ENCODE assay signal across 25 cellular contexts in genomic region chr1:110465038-110465813, GRCh38. TPM values are rescaled to one million over a fixed set of nuclear protein-coding genes. Genes with fewer than 3 reads are reported as not detected.
DNase-seq lines count a peak whose midpoint lies in the region; ATAC-seq, FAIRE-seq and TF ChIP-seq lines count a peak whose summit lies in the region.
"Had no signal": no experiment of that assay in that cellular context is flagged by ENCODE, and none has a peak within 500 bp of the region (broad histone marks: within the 10 kb centered on the region; RNA-seq: fewer than 3 reads in every experiment).

No MANE protein-coding gene starts in this region.

- H3K4me3 Mint-ChIP-seq in natural killer cell treated with Interleukin-12 subunit alpha and Interleukin-12 subunit beta and Interleukin-15 and Interleukin-18, amount 100 ng/mL, for 72 hours = no peak overlapping the region
- no peak overlapping the region for H3K4me3 Mint-ChIP-seq in natural killer cell
- H3K4me3 Mint-ChIP-seq: stimulated activated naive CD8-positive, alpha-beta T cell treated with anti-CD3 and anti-CD28 coated beads, Interleukin-15, Interleukin-2, amounts not matched to agents 100 ng/mL and 50 ng/mL, for 24 hours; T-helper 1 cell treated with Interleukin-12 subunit alpha and Interleukin-12 subunit beta and Interleukin-4 antibody, amounts not matched to agents 30 μg/mL and 1 μg/mL, for 36 hours had no signal

- TF ChIP-seq CTCF in natural killer cell (IDR thresholded peaks at IDR 0.05) (no peak), WERI-Rb-1 (IDR thresholded peaks at IDR 0.05; ENCODE audit: low read depth, low read length) (0 out of 2 replicates have a peak, but pooled peaks have one; percentile 18), kidney (IDR thresholded peaks at IDR 0.05; ENCODE audit: borderline replicate concordance, extremely low read depth, insufficient read depth) (no peak), D721Med (IDR thresholded peaks at IDR 0.05; ENCODE audit: insufficient read depth, missing control alignments) (no peak), left ventricle myocardium inferior (IDR thresholded peaks at IDR 0.05; ENCODE audit: borderline replicate concordance) (no peak)

- H3K9me3 ChIP-seq in WERI-Rb-1 (ENCODE audit: severe bottlenecking) (no peaks in the 10 kb centered on the region), kidney (ENCODE audit: control insufficient read depth in 1 of 2, low read length in 2 of 2) (no peaks in the 10 kb centered on the region), left ventricle myocardium inferior (replicated peaks) (no peaks in the 10 kb centered on the region)
- H3K9me3 ChIP-seq: HAP-1 had no signal

- no peak overlapping the region for H3K4me3 ChIP-seq in WERI-Rb-1 (ENCODE audit: low read depth, low read length)
- H3K4me3 ChIP-seq in kidney (ENCODE audit: low read length in 2 of 2) = no peak overlapping the region
- no peak overlapping the region for H3K4me3 ChIP-seq in left ventricle myocardium inferior
- H3K4me3 ChIP-seq: GM12878, HAP-1 had no signal

- FAIRE-seq in kidney (lab: Jason Lieb, UNC) (no peak), D721Med (lab: Jason Lieb, UNC) (no peak)
- FAIRE-seq: frontal cortex, GM12878, urothelium cell line had no signal

- H3K27me3 ChIP-seq in WERI-Rb-1 (ENCODE audit: insufficient read depth, low read depth, severe bottlenecking) = no peaks in the 10 kb centered on the region
- H3K27me3 ChIP-seq in left ventricle myocardium inferior (ENCODE audit: low read depth) = no peaks in the 10 kb centered on the region

- H3K4me1 ChIP-seq in kidney (ENCODE audit: control insufficient read depth in 1 of 2, insufficient read depth in 1 of 2, low read depth in 1 of 2, low read length in 2 of 2) = no peaks in the 10 kb centered on the region
- H3K4me1 ChIP-seq in left ventricle myocardium inferior = peaks cover 23% of the 10 kb centered on the region
- H3K4me1 ChIP-seq: HAP-1 had no signal

- H3K9ac ChIP-seq in kidney (ENCODE audit: low read length in 2 of 2) = no peak overlapping the region

- H3K27me3 Mint-ChIP-seq in natural killer cell treated with Interleukin-12 subunit alpha and Interleukin-12 subunit beta and Interleukin-15 and Interleukin-18, amount 100 ng/mL, for 72 hours = peaks cover 0 to 4% of the 10 kb centered on the region in 2 donors
- H3K27me3 Mint-ChIP-seq in natural killer cell (ENCODE audit: low read depth in 2 of 2) = peaks cover 0 to 5% of the 10 kb centered on the region in 2 donors

- H3K36me3 Mint-ChIP-seq in natural killer cell treated with Interleukin-12 subunit alpha and Interleukin-12 subunit beta and Interleukin-15 and Interleukin-18, amount 100 ng/mL, for 72 hours = no peaks in the 10 kb centered on the region
- H3K36me3 Mint-ChIP-seq in natural killer cell = no peaks in the 10 kb centered on the region

- no peaks in the 10 kb centered on the region for H3K36me3 ChIP-seq in WERI-Rb-1
- H3K36me3 ChIP-seq in kidney (ENCODE audit: control insufficient read depth in 1 of 2, insufficient read depth in 2 of 2, low read length in 2 of 2) = no peaks in the 10 kb centered on the region
- no peaks in the 10 kb centered on the region for H3K36me3 ChIP-seq in left ventricle myocardium inferior
- H3K36me3 ChIP-seq: HAP-1 had no signal

- intact Hi-C loops in natural killer cell (cut with micrococcal nuclease) (loop anchor here (10.0 kb wide), 1 partner anchor 380 kb away; no protein-coding TSS in a partner anchor), kidney (cut with DNase I) (no loop called here), left ventricle myocardium inferior (cut with micrococcal nuclease) (loop anchor here (10.0 kb wide), 1 partner anchor 150 kb away; no protein-coding TSS in a partner anchor)

- H3K4me1 Mint-ChIP-seq in natural killer cell treated with Interleukin-12 subunit alpha and Interleukin-12 subunit beta and Interleukin-15 and Interleukin-18, amount 100 ng/mL, for 72 hours (ENCODE audit: low read depth in 2 of 2) = no peaks in the 10 kb centered on the region
- no peaks in the 10 kb centered on the region for H3K4me1 Mint-ChIP-seq in natural killer cell

- H3K27ac ChIP-seq in WERI-Rb-1 = no peak overlapping the region
- no peak overlapping the region for H3K27ac ChIP-seq in kidney (ENCODE audit: low read depth in 2 of 2, low read length in 2 of 2)
- no peak overlapping the region for H3K27ac ChIP-seq in left ventricle myocardium inferior (replicated peaks)

- ATAC-seq in natural killer cell treated with Interleukin-12 subunit alpha and Interleukin-12 subunit beta and Interleukin-15 and Interleukin-18, amount 100 ng/mL, for 72 hours = peak; percentile 24 to 37
- no peak for ATAC-seq in natural killer cell
- ATAC-seq: GM12878 had no signal

- no peak for DNase-seq in natural killer cell treated with Interleukin-12 subunit alpha and Interleukin-12 subunit beta and Interleukin-15 and Interleukin-18, amount 100 ng/mL, for 72 hours (ENCODE audit: low spot score)
- no peak for DNase-seq in natural killer cell
- DNase-seq in WERI-Rb-1 = peak; percentile 47
- DNase-seq in kidney = peak; percentile 43
- no peak for DNase-seq in stimulated activated CD4-positive, alpha-beta T cell treated with anti-CD3 and anti-CD28 coated beads, Interleukin-4, amount 100 ng/mL, for 1 hour
- DNase-seq in NK-92 (lab: John Stamatoyannopoulos, UW; ENCODE audit: unreplicated experiment) = no peak
- no peak for DNase-seq in D721Med (ENCODE audit: insufficient read length, low spot score)
- DNase-seq in left ventricle myocardium inferior = no peak
- DNase-seq: ACHN; activated CD4-positive, CD25-positive, alpha-beta regulatory T cell; activated effector memory CD4-positive, alpha-beta T cell treated with Interleukin-2 at 50 U/mL for 16 hours; amygdala; cerebellar nuclear complex; left ventricle myocardium superior; NCI-H187 treated with DMSO at 0.1 percent for 48 hours; NK-92 treated with Interleukin-12 subunit alpha and Interleukin-12 subunit beta, amount 100 ng/mL, for 24 hours; Right ventricle myocardium superior had no signal

- H3K27ac Mint-ChIP-seq in natural killer cell treated with Interleukin-12 subunit alpha and Interleukin-12 subunit beta and Interleukin-15 and Interleukin-18, amount 100 ng/mL, for 72 hours = no peak overlapping the region
- H3K27ac Mint-ChIP-seq in natural killer cell = no peak overlapping the region
- H3K27ac Mint-ChIP-seq: stimulated activated naive CD8-positive, alpha-beta T cell treated with anti-CD3 and anti-CD28 coated beads, Interleukin-15, Interleukin-2, amounts not matched to agents 100 ng/mL and 50 ng/mL, for 24 hours; T-helper 1 cell treated with Interleukin-12 subunit alpha and Interleukin-12 subunit beta and Interleukin-4 antibody, amounts not matched to agents 30 μg/mL and 1 μg/mL, for 36 hours had no signal

- no peaks in the 10 kb centered on the region for H3K9me3 Mint-ChIP-seq in natural killer cell treated with Interleukin-12 subunit alpha and Interleukin-12 subunit beta and Interleukin-15 and Interleukin-18, amount 100 ng/mL, for 72 hours
- no peaks in the 10 kb centered on the region for H3K9me3 Mint-ChIP-seq in natural killer cell
- H3K9me3 Mint-ChIP-seq: stimulated activated naive CD8-positive, alpha-beta T cell treated with anti-CD3 and anti-CD28 coated beads, Interleukin-15, Interleukin-2, amounts not matched to agents 100 ng/mL and 50 ng/mL, for 24 hours; T-helper 1 cell treated with Interleukin-12 subunit alpha and Interleukin-12 subunit beta and Interleukin-4 antibody, amounts not matched to agents 30 μg/mL and 1 μg/mL, for 36 hours had no signal

RNA-seq across cellular contexts. Expression of gene PROK1, which starts 14.3 kb away (rescaled TPM):
- total RNA-seq in natural killer cell treated with Interleukin-12 subunit alpha and Interleukin-12 subunit beta and Interleukin-15 and Interleukin-18, amount 100 ng/mL, for 72 hours = under 1 TPM in 1 of 2 donors, not detected in 1; 0.21 TPM
- not detected for total RNA-seq in natural killer cell
- not detected for total RNA-seq in kidney
- polyA plus RNA-seq in kidney (ENCODE audit: insufficient read depth, low read depth, low replicate concordance) = not detected
- total RNA-seq in left ventricle myocardium inferior = not detected
- total RNA-seq: frontal cortex, G401, GM12878, left ventricle myocardium superior, pulmonary artery endothelial cell, Right ventricle myocardium superior had no signal
- polyA plus RNA-seq: GM12878 had no signal

RNA-seq across cellular contexts. Expression of gene KCNA10, which starts 53.7 kb away (rescaled TPM):
- total RNA-seq in natural killer cell treated with Interleukin-12 subunit alpha and Interleukin-12 subunit beta and Interleukin-15 and Interleukin-18, amount 100 ng/mL, for 72 hours = not detected
- total RNA-seq in natural killer cell (not detected), kidney (not detected), left ventricle myocardium inferior (not detected)
- not detected for polyA plus RNA-seq in kidney (ENCODE audit: insufficient read depth, low read depth, low replicate concordance)
- total RNA-seq: frontal cortex, G401, GM12878, left ventricle myocardium superior, pulmonary artery endothelial cell, Right ventricle myocardium superior had no signal
- polyA plus RNA-seq: GM12878 had no signal

RNA-seq across cellular contexts. Expression of gene LAMTOR5, which starts 57.7 kb away (rescaled TPM):
- total RNA-seq in natural killer cell treated with Interleukin-12 subunit alpha and Interleukin-12 subunit beta and Interleukin-15 and Interleukin-18, amount 100 ng/mL, for 72 hours = 100 to 1,000 TPM in 1 of 2 donors, 10 to 100 TPM in 1; 86.1 to 150 TPM
- 100 to 1,000 TPM in 1 of 3 donors, 10 to 100 TPM in 2; 86.1 to 102 (median 90.4) TPM for total RNA-seq in natural killer cell
- 183 TPM for total RNA-seq in kidney
- 600 TPM for polyA plus RNA-seq in kidney (ENCODE audit: insufficient read depth, low read depth, low replicate concordance)
- total RNA-seq in left ventricle myocardium inferior = 266 TPM

Comparison
In these comparisons a context has a peak if more than half of its experiments do, and no peak if none do; other contexts are left out.
1. ATAC-seq: peak in natural killer cell treated with Interleukin-12 subunit alpha and Interleukin-12 subunit beta and Interleukin-15 and Interleukin-18, amount 100 ng/mL, for 72 hours (2 of 2); none in natural killer cell (0 of 3).
2. DNase-seq: peak in WERI-Rb-1 (single experiment) and kidney (single experiment); none in natural killer cell treated with Interleukin-12 subunit alpha and Interleukin-12 subunit beta and Interleukin-15 and Interleukin-18, amount 100 ng/mL, for 72 hours (single experiment), natural killer cell (single experiment), stimulated activated CD4-positive, alpha-beta T cell treated with anti-CD3 and anti-CD28 coated beads, Interleukin-4, amount 100 ng/mL, for 1 hour (single experiment), NK-92 (single experiment), D721Med (single experiment) and left ventricle myocardium inferior (single experiment).